25 cellular contexts compared by ENCODE assay signal in the genomic region with DNA sequence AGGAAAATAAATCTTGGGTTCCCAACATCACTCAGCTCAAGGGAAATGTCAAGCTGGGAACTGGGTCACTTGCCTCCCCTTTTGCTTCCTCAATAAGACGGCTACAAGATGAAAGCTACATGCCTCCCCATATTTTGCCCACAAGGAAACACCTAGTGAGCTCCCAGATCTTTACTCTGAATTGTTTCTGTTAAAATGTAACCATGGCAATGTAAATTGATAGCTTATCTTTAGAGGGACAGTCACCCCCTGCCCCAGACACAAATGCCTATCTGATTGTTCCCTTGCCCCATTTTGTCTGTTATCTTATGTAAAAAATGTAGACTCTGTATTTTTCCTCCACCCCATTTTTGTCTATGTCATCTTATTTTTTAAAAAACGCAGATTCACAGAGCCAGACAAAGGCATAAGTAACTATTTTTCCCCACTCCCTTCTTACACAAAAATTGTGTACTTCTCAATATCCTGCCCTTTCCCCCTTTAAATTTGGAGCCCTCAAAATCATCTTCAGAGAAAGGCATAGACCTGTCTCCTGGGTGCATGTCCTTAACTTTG.
"Had no signal": no experiment of that assay in that cellular context is flagged by ENCODE, and none has a peak within 500 bp of the region (broad histone marks: within the 10 kb centered on the region; RNA-seq: fewer than 3 reads in every experiment).

No MANE protein-coding gene starts in this region.

- ATAC-seq: activated CD4-positive, alpha-beta T cell treated with anti-CD3 and anti-CD28 coated beads for 36 hours; activated CD4-positive, CD25-positive, alpha-beta regulatory T cell treated with anti-CD3 and anti-CD28 coated beads, Interleukin-2, amount 50 U/mL, for 24 hours; activated CD8-positive, alpha-beta T cell treated with anti-CD3 and anti-CD28 coated beads, Interleukin-2, amount 10 ng/mL, durations not matched to agents 7 days and 5 days; Panc1 had no signal

- H3K36me3 Mint-ChIP-seq: activated naive CD4-positive, alpha-beta T cell treated with anti-CD3 and anti-CD28 coated beads, Interleukin-2, amount 10 ng/mL, durations not matched to agents 7 days and 5 days; activated naive CD8-positive, alpha-beta T cell had no signal

- H3K9me3 Mint-ChIP-seq: activated T-cell treated with anti-CD3 and anti-CD28 coated beads, Interleukin-2, amount 50 U/mL, for 24 hours had no signal

- DNase-seq: activated CD4-positive, alpha-beta T cell treated with anti-CD3 and anti-CD28 coated beads for 36 hours; activated CD4-positive, alpha-beta T cell treated with anti-CD3 and anti-CD28 coated beads, Interleukin-2, amount 10 ng/mL, durations not matched to agents 7 days and 5 days; activated CD4-positive, alpha-beta T cell treated with anti-CD3 and anti-CD28 coated beads, Interleukin-2, amount 50 U/mL, for 48 hours; activated CD8-positive, alpha-beta T cell treated with anti-CD3 and anti-CD28 coated beads, Interleukin-2, amount 10 ng/mL, durations not matched to agents 7 days and 5 days; activated gamma-delta T cell treated with Interleukin-2 at 50 U/mL for 16 hours; activated naive CD4-positive, alpha-beta T cell treated with anti-CD3 and anti-CD28 coated beads, Interleukin-2, amount 10 ng/mL, durations not matched to agents 7 days and 5 days; activated T-cell treated with anti-CD3 and anti-CD28 coated beads, Interleukin-2, amount 50 U/mL, for 24 hours; amniotic stem cell; aorta; brain microvascular endothelial cell; central memory CD4-positive, alpha-beta T cell; MM.1S; MV-4-11; NCI-H1092; NCI-H1436 treated with DMSO at 0.1 percent for 48 hours; NCI-H1694 treated with DMSO at 0.1 percent for 48 hours; NCI-H2029; NCI-H345; NCI-H524 treated with DMSO at 0.1 percent for 48 hours; SHP77; SJCRH30; T1000 had no signal

- H3K4me1 ChIP-seq: SJCRH30 had no signal

- H3K4me3 ChIP-seq: SJCRH30 had no signal

- H3K4me1 Mint-ChIP-seq: activated CD4-positive, alpha-beta T cell treated with anti-CD3 and anti-CD28 coated beads for 36 hours; activated CD4-positive, alpha-beta T cell treated with anti-CD3 and anti-CD28 coated beads, Interleukin-2, amount 10 ng/mL, durations not matched to agents 7 days and 5 days; activated naive CD4-positive, alpha-beta T cell treated with anti-CD3 and anti-CD28 coated beads, Interleukin-2, amount 10 ng/mL, durations not matched to agents 7 days and 5 days had no signal

- H3K9me3 ChIP-seq: SJCRH30 had no signal

- H3K27me3 Mint-ChIP-seq: activated CD4-positive, alpha-beta T cell treated with anti-CD3 and anti-CD28 coated beads, Interleukin-2, amount 10 ng/mL, durations not matched to agents 7 days and 5 days; activated naive CD4-positive, alpha-beta T cell treated with anti-CD3 and anti-CD28 coated beads, Interleukin-2, amount 10 ng/mL, durations not matched to agents 7 days and 5 days had no signal

- H3K27ac ChIP-seq: brain microvascular endothelial cell, SJCRH30 had no signal

- H3K36me3 ChIP-seq: brain microvascular endothelial cell, SJCRH30 had no signal

- H3K27ac Mint-ChIP-seq: activated CD4-positive, alpha-beta T cell treated with anti-CD3 and anti-CD28 coated beads for 36 hours; activated CD4-positive, alpha-beta T cell treated with anti-CD3 and anti-CD28 coated beads, Interleukin-2, amount 10 ng/mL, durations not matched to agents 7 days and 5 days; activated CD8-positive, alpha-beta T cell treated with anti-CD3 and anti-CD28 coated beads, Interleukin-2, amount 10 ng/mL, durations not matched to agents 7 days and 5 days; activated naive CD4-positive, alpha-beta T cell treated with anti-CD3 and anti-CD28 coated beads, Interleukin-2, amount 10 ng/mL, durations not matched to agents 7 days and 5 days; activated naive CD8-positive, alpha-beta T cell; activated T-cell treated with anti-CD3 and anti-CD28 coated beads, Interleukin-2, amount 50 U/mL, for 24 hours had no signal

- H3K4me3 Mint-ChIP-seq: activated CD4-positive, alpha-beta T cell treated with anti-CD3 and anti-CD28 coated beads for 36 hours; activated CD4-positive, alpha-beta T cell treated with anti-CD3 and anti-CD28 coated beads, Interleukin-2, amount 10 ng/mL, durations not matched to agents 7 days and 5 days; activated CD8-positive, alpha-beta T cell treated with anti-CD3 and anti-CD28 coated beads, Interleukin-2, amount 10 ng/mL, durations not matched to agents 7 days and 5 days; activated naive CD4-positive, alpha-beta T cell treated with anti-CD3 and anti-CD28 coated beads, Interleukin-2, amount 10 ng/mL, durations not matched to agents 7 days and 5 days; activated naive CD8-positive, alpha-beta T cell; activated T-cell treated with anti-CD3 and anti-CD28 coated beads, Interleukin-2, amount 50 U/mL, for 24 hours had no signal

- H3K27me3 ChIP-seq: brain microvascular endothelial cell, SJCRH30 had no signal
